12 cellular contexts compared by ENCODE assay signal in the genomic region with DNA sequence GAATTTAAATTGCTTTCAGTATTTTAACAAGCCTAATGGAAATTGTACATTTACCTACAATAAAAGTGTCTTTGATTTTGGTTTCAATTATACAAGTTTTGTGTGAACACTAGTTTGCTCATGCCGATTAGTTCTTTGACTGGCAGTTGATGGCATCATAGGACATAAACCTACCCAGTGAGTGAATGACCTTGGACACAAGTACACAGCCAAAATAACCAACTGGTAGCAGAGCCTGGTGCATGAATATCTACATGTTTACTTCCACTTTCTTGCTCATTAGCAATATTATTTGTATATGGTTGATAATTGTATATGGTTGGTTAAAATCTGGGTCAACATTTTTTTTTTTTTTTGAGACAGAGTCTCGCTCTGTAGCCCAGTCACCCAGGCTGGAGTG. TPM values are rescaled to one million over a fixed set of nuclear protein-coding genes. Genes with fewer than 3 reads are reported as not detected.
DNase-seq lines count a peak whose midpoint lies in the region; ATAC-seq and TF ChIP-seq lines count a peak whose summit lies in the region.
"Had no signal": no experiment of that assay in that cellular context is flagged by ENCODE, and none has a peak within 500 bp of the region (broad histone marks: within the 10 kb centered on the region; RNA-seq: fewer than 3 reads in every experiment).

No MANE protein-coding gene starts in this region.

- no peak for TF ChIP-seq CTCF in GM06990 (IDR thresholded peaks at IDR 0.05; ENCODE audit: insufficient read depth, low read length, poor library complexity, severe bottlenecking)

- no peak overlapping the region for H2BK5ac ChIP-seq in trophoblast cell (ENCODE audit: low read depth, low read length, poor library complexity)

- peak overlapping the region; percentile 39 for H2BK120ac ChIP-seq in trophoblast cell (ENCODE audit: insufficient read depth, low read length, poor library complexity)

- H3K36me3 ChIP-seq in GM06990 (ENCODE audit: control insufficient read depth, insufficient read depth, low read length) = no peaks in the 10 kb centered on the region
- H3K36me3 ChIP-seq in trophoblast cell (ENCODE audit: control insufficient read depth in 1 of 2, insufficient read depth in 2 of 2, low read length in 2 of 2) = no peaks in the 10 kb centered on the region
- no peaks in the 10 kb centered on the region for H3K36me3 ChIP-seq in H7 (replicated peaks; ENCODE audit: control insufficient read depth, insufficient read depth, low read length)
- no peaks in the 10 kb centered on the region for H3K36me3 ChIP-seq in SJCRH30
- H3K36me3 ChIP-seq: cardiac muscle cell, right atrium auricular region, thoracic aorta had no signal

- peak overlapping the region; percentile 78 for H3K27ac Mint-ChIP-seq in T-helper 17 cell

- H3K27me3 ChIP-seq in GM06990 (replicated peaks; ENCODE audit: control insufficient read depth, insufficient read depth, low read length) = no peaks in the 10 kb centered on the region
- H3K27me3 ChIP-seq in trophoblast cell (ENCODE audit: insufficient read depth, low read length) = no peaks in the 10 kb centered on the region
- H3K27me3 ChIP-seq in H7 (ENCODE audit: control insufficient read depth, insufficient read depth, low read length) = no peaks in the 10 kb centered on the region
- H3K27me3 ChIP-seq in SJCRH30 = no peaks in the 10 kb centered on the region
- H3K27me3 ChIP-seq: cardiac muscle cell, esophagus squamous epithelium, right atrium auricular region had no signal

- no peak overlapping the region for H3K4me2 ChIP-seq in trophoblast cell (ENCODE audit: low read length)

- H3K9ac ChIP-seq in trophoblast cell (ENCODE audit: low read length) = no peak overlapping the region

- ATAC-seq in GM19438 (IDR thresholded peaks at IDR 0.05; ENCODE audit: low read depth, unreplicated experiment) = peak; percentile 2
- no peak for ATAC-seq in T-helper 17 cell
- no peak for ATAC-seq in HG02852 (IDR thresholded peaks at IDR 0.05; ENCODE audit: unreplicated experiment)

- H2BK12ac ChIP-seq in trophoblast cell (ENCODE audit: low read length) = no peak overlapping the region

- H4K91ac ChIP-seq in trophoblast cell (ENCODE audit: low read depth, low read length) = peak overlapping the region; percentile 24

- H3K4me1 ChIP-seq in trophoblast cell (ENCODE audit: control insufficient read depth in 1 of 2, insufficient read depth in 2 of 2, low read length in 2 of 2) (peaks cover 4 to 5% of the 10 kb centered on the region in 2 experiments), SJCRH30 (no peaks in the 10 kb centered on the region)

- H4K8ac ChIP-seq in trophoblast cell (ENCODE audit: low read depth, low read length) = no peak overlapping the region

- DNase-seq in GM06990 (ENCODE audit: extremely low read depth, insufficient read length) (no peak), T-helper 17 cell (no peak), trophoblast cell (no peak), H7 (no peak), SJCRH30 (no peak)
- DNase-seq: esophagus squamous epithelium, NCI-H510A treated with DMSO at 0.1 percent for 48 hours had no signal

- H2AK5ac ChIP-seq in trophoblast cell (ENCODE audit: low read length) = no peak overlapping the region

- H3K23ac ChIP-seq in trophoblast cell (ENCODE audit: low read length) = no peak overlapping the region

- no peak overlapping the region for H3K4ac ChIP-seq in trophoblast cell (ENCODE audit: low read depth, low read length)

- H3K79me2 ChIP-seq in trophoblast cell (ENCODE audit: control insufficient read depth, insufficient read depth, low read length, poor library complexity) = no peaks in the 10 kb centered on the region

- H3K4me3 Mint-ChIP-seq in T-helper 17 cell = no peak overlapping the region

- no peaks in the 10 kb centered on the region for H3K27me3 Mint-ChIP-seq in T-helper 17 cell

- peaks cover 35% of the 10 kb centered on the region for H3K4me1 Mint-ChIP-seq in T-helper 17 cell

- no peak overlapping the region for H3K18ac ChIP-seq in trophoblast cell (ENCODE audit: low read length)

- H3K9me3 ChIP-seq in T-helper 17 cell (ENCODE audit: control insufficient read depth, low read length, poor library complexity, severe bottlenecking) (no peaks in the 10 kb centered on the region), trophoblast cell (ENCODE audit: insufficient read depth, low read depth, low read length) (no peaks in the 10 kb centered on the region), SJCRH30 (replicated peaks) (no peaks in the 10 kb centered on the region)
- H3K9me3 ChIP-seq: esophagus squamous epithelium, right atrium auricular region, thoracic aorta had no signal

- no peaks in the 10 kb centered on the region for H3K79me1 ChIP-seq in trophoblast cell (ENCODE audit: low read length)

- no peaks in the 10 kb centered on the region for H3K36me3 Mint-ChIP-seq in T-helper 17 cell (ENCODE audit: low read depth)

- H4K12ac ChIP-seq in trophoblast cell (ENCODE audit: low read depth, low read length) = no peak overlapping the region

- H3K27ac ChIP-seq in trophoblast cell (ENCODE audit: low read depth, low read length) (no peak overlapping the region), SJCRH30 (no peak overlapping the region)
- H3K27ac ChIP-seq: cardiac muscle cell had no signal

- H3K14ac ChIP-seq in trophoblast cell (ENCODE audit: low read length) = no peak overlapping the region

- no peak overlapping the region for H2AFZ ChIP-seq in trophoblast cell (ENCODE audit: insufficient read depth, low read length, poor library complexity)

- peak overlapping the region; percentile 49; the same call in 1 of the 2 replicates for H3K4me3 ChIP-seq in GM06990 (replicated peaks; ENCODE audit: low read depth, low read length)
- H3K4me3 ChIP-seq in trophoblast cell (ENCODE audit: low read depth, low read length) = no peak overlapping the region
- no peak overlapping the region for H3K4me3 ChIP-seq in H7 (ENCODE audit: insufficient read depth, low read depth, low read length)
- H3K4me3 ChIP-seq in SJCRH30 = no peak overlapping the region
- H3K4me3 ChIP-seq: cardiac muscle cell, esophagus squamous epithelium, right atrium auricular region, thoracic aorta had no signal

- no CpG with 5 or more reads among the region's 2 CpGs for WGBS in trophoblast cell (ENCODE audit: extremely low coverage, insufficient coverage, insufficient read length)

RNA-seq across cellular contexts. Expression of gene STIM1, which starts 37.8 kb away (rescaled TPM):
- 100 to 1,000 TPM; 115 to 125 TPM for total RNA-seq in T-helper 17 cell
- 17.6 and 18.0 TPM in 2 replicates for polyA plus RNA-seq in trophoblast cell (2013)
- 20.8 and 23.6 TPM in 2 replicates for total RNA-seq in H7 (2014; rRNA removed; shearing (Covaris generic))
- 12.9 and 14.7 TPM in 2 replicates for total RNA-seq in SJCRH30 (2014; rRNA removed; shearing (Covaris generic))

RNA-seq across cellular contexts. Expression of gene RHOG, which starts 52.6 kb away (rescaled TPM):
- 100 to 1,000 TPM; 114 to 123 TPM for total RNA-seq in T-helper 17 cell
- polyA plus RNA-seq in trophoblast cell (2013) = 48.3 and 53.7 TPM in 2 replicates
- 14.9 and 20.2 TPM in 2 replicates for total RNA-seq in H7 (2014; rRNA removed; shearing (Covaris generic))
- 15.5 and 17.4 TPM in 2 replicates for total RNA-seq in SJCRH30 (2014; rRNA removed; shearing (Covaris generic))
